Comparison of ENCODE assay signal across 8 cellular contexts in the genomic region with DNA sequence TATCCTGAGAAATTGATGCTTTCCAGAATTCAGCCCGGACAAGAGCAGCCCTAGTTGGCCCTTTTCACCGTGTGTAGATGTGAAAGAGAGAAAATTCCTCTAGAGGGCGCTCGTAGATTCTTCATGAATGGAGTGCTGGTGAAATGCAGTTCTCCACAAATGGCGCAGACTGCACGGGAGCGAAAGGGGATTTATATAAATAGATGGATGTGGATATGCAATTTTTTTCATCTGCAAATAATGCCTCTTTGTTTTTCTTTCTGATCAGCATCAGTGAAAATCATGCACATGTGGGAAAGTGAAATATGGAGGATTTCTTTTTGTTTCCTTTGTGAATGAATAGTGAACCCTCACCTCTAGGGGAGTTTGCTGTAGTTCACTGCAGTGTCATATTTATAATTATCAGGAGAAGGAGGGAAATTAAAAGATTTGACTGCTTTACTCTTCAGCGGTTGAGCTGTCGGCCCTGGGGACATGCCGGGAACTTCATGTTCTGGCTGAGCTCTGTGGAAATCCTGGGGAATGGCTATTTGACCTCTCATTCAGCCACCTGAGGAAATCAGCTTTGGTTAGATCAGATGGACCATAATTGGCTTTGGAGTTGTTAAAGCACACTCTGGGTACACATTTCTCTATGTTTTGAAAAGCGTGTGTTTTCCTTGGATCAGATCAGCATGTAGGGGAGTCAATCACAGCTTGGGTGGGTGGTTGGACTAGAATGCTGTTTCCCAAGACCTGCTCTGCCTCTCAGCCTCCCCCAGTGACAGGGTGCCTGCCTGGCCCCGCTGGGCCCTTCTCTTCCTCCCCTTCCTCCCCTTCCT.
A peak's percentile ranks its signal among the peaks of the same experiment; 100 is the strongest.
DNase-seq lines count a peak whose midpoint lies in the region; TF ChIP-seq lines count a peak whose summit lies in the region.

No MANE protein-coding gene starts in this region.

- no peaks in the 10 kb centered on the region for H3K27me3 ChIP-seq in H9 (ENCODE audit: insufficient read depth, low read length)

- H3K27ac ChIP-seq in H9 (ENCODE audit: insufficient read length, low read depth, low read length) (no peak overlapping the region), caudate nucleus (ENCODE audit: low read depth, low read length) (no peak overlapping the region), substantia nigra (ENCODE audit: low read depth, low read length, poor library complexity, severe bottlenecking) (no peak overlapping the region)

- H3K9me3 ChIP-seq in H9 (ENCODE audit: control insufficient read depth, low read depth, low read length): no peaks in the 10 kb centered on the region

- no peaks in the 10 kb centered on the region for H3K79me1 ChIP-seq in H9 (ENCODE audit: insufficient read depth, low read depth, low read length, poor library complexity, severe bottlenecking)

- in situ Hi-C loops in ACHN (cut with HindIII; ENCODE audit: low pct_ligation_motif_present, low pct_unique_long_range_greater_than_20kb, low sequenced_read_pairs): no loop called here

- H2BK120ac ChIP-seq in H9 (ENCODE audit: low read depth, low read length, poor library complexity, severe bottlenecking): no peak overlapping the region

- H3K9ac ChIP-seq in H9 (ENCODE audit: extremely low read depth, insufficient read length, low read length): no peak overlapping the region

- no peak overlapping the region for H3K23ac ChIP-seq in H9 (ENCODE audit: insufficient read length, low read depth, low read length)

- 0 out of 2 replicates have a peak, but pooled peaks cover 2% of the 10 kb centered on the region for H3K4me1 ChIP-seq in H9 (ENCODE audit: insufficient read depth, low read length)

- no peak overlapping the region for H3K14ac ChIP-seq in H9 (ENCODE audit: insufficient read depth, low read length)

- no peak overlapping the region for H4K5ac ChIP-seq in H9 (ENCODE audit: insufficient read length, low read depth, low read length)

- no peak overlapping the region for H2AK5ac ChIP-seq in H9 (ENCODE audit: insufficient read length, low read length)

- H4K8ac ChIP-seq in H9 (replicated peaks; ENCODE audit: insufficient read length, low read depth, low read length): no peak overlapping the region

- H2BK5ac ChIP-seq in H9 (ENCODE audit: insufficient read length, low read length): no peak overlapping the region

- H4K91ac ChIP-seq in H9 (ENCODE audit: insufficient read length, low read depth, low read length): no peak overlapping the region

- no CpG with 5 or more reads among the region's 12 CpGs for WGBS in H9 (ENCODE audit: extremely low coverage, insufficient read length, low lambda C conversion rate)

- no peak overlapping the region for H3K18ac ChIP-seq in H9 (ENCODE audit: insufficient read length, low read depth, low read length)

- no peak overlapping the region for H2BK15ac ChIP-seq in H9 (ENCODE audit: low read depth, low read length)

- peaks cover 7% of the 10 kb centered on the region for H3K27me3 Mint-ChIP-seq in H9 (ENCODE audit: low read depth)

- no peaks in the 10 kb centered on the region for H4K20me1 ChIP-seq in H9 (ENCODE audit: control insufficient read depth, insufficient read depth, insufficient read length)

- peaks cover 2 to 30% (median 25%) of the 10 kb centered on the region in 3 experiments; a peak in 5 of 7 replicates for H3K36me3 Mint-ChIP-seq in H9 (ENCODE audit: insufficient read depth in 1 of 3, low read depth in 3 of 3)

- H3K4me2 ChIP-seq in H9 (ENCODE audit: insufficient read depth, insufficient read length, low read length): no peak overlapping the region

- TF ChIP-seq CTCF in H9 (conservative IDR thresholded peaks at IDR 0.05): peak; percentile 90

- peaks cover 19 to 22% of the 10 kb centered on the region in 2 experiments for H3K4me1 Mint-ChIP-seq in H9

- H3K56ac ChIP-seq in H9 (ENCODE audit: insufficient read length, low read depth, low read length): no peak overlapping the region

- no peaks in the 10 kb centered on the region for H3K23me2 ChIP-seq in H9 (ENCODE audit: insufficient read length, low read depth, low read length, poor library complexity, severe bottlenecking)

- H2BK12ac ChIP-seq in H9 (ENCODE audit: insufficient read length, low read depth, low read length): no peak overlapping the region

- no peak overlapping the region for H3T11ph ChIP-seq in H9 (ENCODE audit: low read length)

- peak; percentile 73 for DNase-seq in ACHN
- DNase-seq in GM04503 (ENCODE audit: low read depth): peak; percentile 10
- peak; percentile 59 for DNase-seq in H9
- DNase-seq in KG1 (lab: John Stamatoyannopoulos, UW): peak; percentile 71
- DNase-seq in OCI-M1 (lab: John Stamatoyannopoulos, UW): peak; percentile 89
- peak in 42 of 61 donors; percentile 2 to 75 (median 26) for DNase-seq in caudate nucleus (lab: John Stamatoyannopoulos, UW)
- DNase-seq in kidney tubule cell (ENCODE audit: low spot score): peak; percentile 78
- DNase-seq in substantia nigra (lab: John Stamatoyannopoulos, UW): peak in 32 of 49 donors; percentile 0 to 71 (median 19)

- peaks cover 0 to 3% of the 10 kb centered on the region in 2 experiments; a peak in 1 of 5 replicates for H3K9me3 Mint-ChIP-seq in H9

- H2BK20ac ChIP-seq in H9 (ENCODE audit: low read depth, low read length, poor library complexity, severe bottlenecking): no peak overlapping the region

- H3K4me3 Mint-ChIP-seq in H9: no peak overlapping the region; a peak in 1 of 5 replicates

- no peak overlapping the region; a peak in 1 of 7 replicates for H3K27ac Mint-ChIP-seq in H9

- no peak overlapping the region for H3K4ac ChIP-seq in H9 (ENCODE audit: low read depth, low read length)

- no peak overlapping the region for H2AFZ ChIP-seq in H9 (ENCODE audit: low read length)

- no peaks in the 10 kb centered on the region for H3K79me2 ChIP-seq in H9 (ENCODE audit: insufficient read depth, low read length)

Comparison
In these comparisons a context has a peak if more than half of its experiments do, and no peak if none do; other contexts are left out.
1. DNase-seq: peak in every context shown above with its lines; median percentile 89 in OCI-M1; 78 in kidney tubule cell; 73 in ACHN; 71 in KG1; 59 in H9; 26 in caudate nucleus; 19 in substantia nigra; 10 in GM04503.